Comparison of ENCODE assay signal across 1 cellular context in genomic region chr5:74934949-74935751, GRCh38.
TF ChIP-seq lines count a peak whose summit lies in the region.

No MANE protein-coding gene starts in this region.

TF ChIP-seq in GM12878, 131 proteins besides CTCF, POLR2A, EP300 and RAD21 (continued from another document):
- TF ChIP-seq CUX1 (IDR thresholded peaks at IDR 0.05; ENCODE audit: insufficient replicate concordance, low read depth, low read length): no peak
- TF ChIP-seq ZNF592 (IDR thresholded peaks at IDR 0.05): no peak
